Comparison of ENCODE assay signal across 27 cellular contexts in genomic region chr6:138253731-138254130, GRCh38. TPM values are rescaled to one million over a fixed set of nuclear protein-coding genes. Genes with fewer than 3 reads are reported as not detected.
"Had no signal": no experiment of that assay in that cellular context is flagged by ENCODE, and none has a peak within 500 bp of the region (broad histone marks: within the 10 kb centered on the region; RNA-seq: fewer than 3 reads in every experiment).

No MANE protein-coding gene starts in this region.

- FAIRE-seq: RCC 7860 had no signal

- H3K27me3 ChIP-seq: ascending aorta, body of pancreas, MG63 had no signal

- DNase-seq: activated B cell treated with CpG ODN at 0.5 μM for 24 hours; activated CD4-positive, alpha-beta T cell treated with anti-CD3 and anti-CD28 coated beads for 1 hour; activated CD4-positive, alpha-beta T cell treated with anti-CD3 and anti-CD28 coated beads, Interleukin-2, amount 10 ng/mL, durations not matched to agents 24 days and 14 days; activated CD4-positive, alpha-beta T cell treated with anti-CD3 and anti-CD28 coated beads, Interleukin-2, amount 50 U/mL, for 48 hours; activated CD8-positive, alpha-beta memory T cell treated with anti-CD3 and anti-CD28 coated beads, Interleukin-2, amount 10 ng/mL, durations not matched to agents 7 days and 5 days; activated effector memory CD4-positive, alpha-beta T cell treated with Interleukin-2 at 50 U/mL for 16 hours; activated naive CD4-positive, alpha-beta T cell treated with Interleukin-2 at 50 U/mL for 16 hours; activated naive CD8-positive, alpha-beta T cell treated with anti-CD3 and anti-CD28 coated beads, Interleukin-2, amount 50 U/mL, for 24 hours; activated T-cell treated with anti-CD3 and anti-CD28 coated beads, Interleukin-2, amount 50 U/mL, for 24 hours; amniotic stem cell; body of pancreas; MG63; MV-4-11; NCI-H1092 treated with DMSO at 0.1 percent for 48 hours; NCI-H146; NCI-H187 treated with DMSO at 0.1 percent for 48 hours; NCI-H2081 treated with DMSO at 0.1 percent for 48 hours; NCI-H2171; NCI-H345; NCI-H524; PC-3; SHP77 treated with DMSO at 0.1 percent for 48 hours had no signal

- H3K27ac ChIP-seq: ascending aorta, body of pancreas had no signal

- H3K36me3 ChIP-seq: ascending aorta had no signal

- H3K9me3 ChIP-seq: ascending aorta, body of pancreas, MG63 had no signal

- H3K4me1 ChIP-seq: ascending aorta had no signal

- H3K4me3 ChIP-seq: ascending aorta, body of pancreas, MG63 had no signal

RNA-seq across cellular contexts. Expression of gene PBOV1, which starts 35.4 kb away (rescaled TPM):
- total RNA-seq: activated B cell treated with CpG ODN at 0.5 μM for 24 hours; activated CD4-positive, alpha-beta T cell treated with anti-CD3 and anti-CD28 coated beads, Interleukin-2, amount 10 ng/mL, durations not matched to agents 24 days and 14 days; activated CD8-positive, alpha-beta memory T cell treated with anti-CD3 and anti-CD28 coated beads, Interleukin-2, amount 10 ng/mL, durations not matched to agents 7 days and 5 days; activated naive CD4-positive, alpha-beta T cell treated with anti-CD3 and anti-CD28 coated beads, Interleukin-2, amount 50 U/mL, for 72 hours; activated T-helper 1 cell treated with anti-CD3 and anti-CD28 coated beads, Interleukin-12 subunit alpha, Interleukin-12 subunit beta, Interleukin-2, Interleukin-4 antibody, amounts not matched to agents 30 ng/mL and 10 ng/mL and 1 ng/mL, durations not matched to agents 14 hours and 24 hours and 36 hours; ascending aorta; body of pancreas; PC-3; SK-MEL-5 had no signal
